17 cellular contexts compared by ENCODE assay signal in the genomic region with DNA sequence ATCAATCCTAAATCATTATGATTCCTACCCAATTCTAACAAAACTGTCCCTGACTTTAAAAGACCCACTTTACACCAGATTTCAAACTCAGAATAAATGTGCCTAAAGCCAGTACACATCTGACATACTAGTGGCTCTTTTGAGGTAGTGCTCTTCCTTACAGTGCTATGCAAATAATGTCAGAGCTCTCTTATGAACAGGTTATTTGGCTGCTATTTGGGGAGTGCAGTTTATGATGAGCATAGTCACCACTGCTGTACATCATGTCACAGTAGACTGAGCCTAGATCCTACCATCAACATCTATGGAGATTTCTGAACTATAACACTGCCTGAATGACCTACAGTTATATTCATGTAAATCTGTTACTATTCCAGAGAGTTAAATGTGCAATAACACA. TPM values are rescaled to one million over a fixed set of nuclear protein-coding genes. Genes with fewer than 3 reads are reported as not detected.
"Had no signal": no experiment of that assay in that cellular context is flagged by ENCODE, and none has a peak within 500 bp of the region (broad histone marks: within the 10 kb centered on the region; RNA-seq: fewer than 3 reads in every experiment).

No MANE protein-coding gene starts in this region.

- H3K4me1 Mint-ChIP-seq: activated CD4-positive, alpha-beta memory T cell treated with anti-CD3 and anti-CD28 coated beads, Interleukin-2, amount 10 ng/mL, durations not matched to agents 7 days and 5 days; immature natural killer cell had no signal

- H3K36me3 Mint-ChIP-seq: activated naive CD8-positive, alpha-beta T cell; immature natural killer cell; naive B cell had no signal

- H3K27ac ChIP-seq: right atrium auricular region, skin epidermis, stomach, thoracic aorta had no signal

- H3K36me3 ChIP-seq: right atrium auricular region, stomach, thoracic aorta had no signal

- H3K27me3 ChIP-seq: right atrium auricular region, stomach had no signal

- DNase-seq: activated CD4-positive, alpha-beta memory T cell treated with anti-CD3 and anti-CD28 coated beads, Interleukin-2, amount 10 ng/mL, durations not matched to agents 7 days and 5 days; activated gamma-delta T cell; activated T-cell treated with anti-CD3 and anti-CD28 coated beads, Interleukin-2, amount 50 U/mL, for 48 hours; immature natural killer cell; naive B cell; posterior cingulate gyrus; stomach had no signal

- H3K9me3 ChIP-seq: right atrium auricular region, stomach, thoracic aorta had no signal

- ATAC-seq: esophagus mucosa had no signal

- H3K27ac Mint-ChIP-seq: activated CD4-positive, alpha-beta memory T cell treated with anti-CD3 and anti-CD28 coated beads, Interleukin-2, amount 10 ng/mL, durations not matched to agents 7 days and 5 days; activated naive CD8-positive, alpha-beta T cell; immature natural killer cell; naive B cell had no signal

- FAIRE-seq: endometrium had no signal

- H3K27me3 Mint-ChIP-seq: activated naive CD8-positive, alpha-beta T cell had no signal

- H3K4me3 ChIP-seq: lung, right atrium auricular region, skin epidermis, stomach, thoracic aorta had no signal

- H3K4me1 ChIP-seq: right atrium auricular region, stomach had no signal

- H3K9me3 Mint-ChIP-seq: activated CD4-positive, alpha-beta memory T cell treated with anti-CD3 and anti-CD28 coated beads, Interleukin-2, amount 10 ng/mL, durations not matched to agents 7 days and 5 days; immature natural killer cell had no signal

- H3K4me3 Mint-ChIP-seq: activated CD4-positive, alpha-beta memory T cell treated with anti-CD3 and anti-CD28 coated beads, Interleukin-2, amount 10 ng/mL, durations not matched to agents 7 days and 5 days; activated naive CD8-positive, alpha-beta T cell; immature natural killer cell; naive B cell had no signal

RNA-seq across cellular contexts. Expression of a gene that starts 50.4 kb away (rescaled TPM):
- total RNA-seq: activated CD4-positive, alpha-beta memory T cell treated with anti-CD3 and anti-CD28 coated beads, Interleukin-2, amount 10 ng/mL, durations not matched to agents 7 days and 5 days; cerebellum; dermis microvascular lymphatic vessel endothelial cell; esophagus mucosa; lung; right atrium auricular region; stomach; thoracic aorta; ureter had no signal
- polyA plus RNA-seq: immature natural killer cell, lung, stomach had no signal
